In genomic region chr4:70714061-70714468, GRCh38 we compare ENCODE assay signal across 11 cellular contexts. TPM values are rescaled to one million over a fixed set of nuclear protein-coding genes. Genes with fewer than 3 reads are reported as not detected.
DNase-seq lines count a peak whose midpoint lies in the region; ATAC-seq, FAIRE-seq and TF ChIP-seq lines count a peak whose summit lies in the region.
"Had no signal": no experiment of that assay in that cellular context is flagged by ENCODE, and none has a peak within 500 bp of the region (broad histone marks: within the 10 kb centered on the region; RNA-seq: fewer than 3 reads in every experiment).

No MANE protein-coding gene starts in this region.

- no peak overlapping the region for H3K9ac ChIP-seq in neural progenitor cell

- no peak overlapping the region for H3K27ac Mint-ChIP-seq in neural progenitor cell
- no peak overlapping the region for H3K27ac Mint-ChIP-seq in activated CD4-positive, alpha-beta T cell treated with anti-CD3 and anti-CD28 coated beads, Interleukin-2, amount 10 ng/mL, durations not matched to agents 7 days and 5 days

- no peak for TF ChIP-seq EP300 in A549 (IDR thresholded peaks at IDR 0.05)

- peaks cover 5% of the 10 kb centered on the region for H3K9me3 Mint-ChIP-seq in neural progenitor cell
- H3K9me3 Mint-ChIP-seq in activated CD4-positive, alpha-beta T cell treated with anti-CD3 and anti-CD28 coated beads, Interleukin-2, amount 10 ng/mL, durations not matched to agents 7 days and 5 days = no peaks in the 10 kb centered on the region

- H3F3A ChIP-seq in neural progenitor cell (ENCODE audit: low read depth) = peaks cover 15% of the 10 kb centered on the region

- H3K4me1 ChIP-seq in A549 (peaks cover 29% of the 10 kb centered on the region; the same call in 2 of the 3 replicates), neural progenitor cell (peaks cover 16% of the 10 kb centered on the region)

- H3K4me1 Mint-ChIP-seq in neural progenitor cell = peaks cover 29% of the 10 kb centered on the region
- H3K4me1 Mint-ChIP-seq in activated CD4-positive, alpha-beta T cell treated with anti-CD3 and anti-CD28 coated beads, Interleukin-2, amount 10 ng/mL, durations not matched to agents 7 days and 5 days = peaks cover 38% of the 10 kb centered on the region

- H3K9me3 ChIP-seq in A549 (no peaks in the 10 kb centered on the region), neural progenitor cell (ENCODE audit: low read depth) (no peaks in the 10 kb centered on the region)

- TF ChIP-seq CTCF in A549 (IDR thresholded peaks at IDR 0.05) (no peak), neural progenitor cell (IDR thresholded peaks at IDR 0.05) (no peak)

- no peak for DNase-seq in A549 (ENCODE audit: low read depth in 1 of 2, low spot score in 1 of 2)
- no peak for DNase-seq in epithelial cell of prostate (ENCODE audit: low read depth, low spot score)
- DNase-seq in KBM-7 = no peak
- DNase-seq in NCI-H2196 (lab: John Stamatoyannopoulos, UW; ENCODE audit: unreplicated experiment) = no peak
- no peak for DNase-seq in neural progenitor cell (ENCODE audit: low spot score)
- DNase-seq in activated CD4-positive, alpha-beta T cell treated with anti-CD3 and anti-CD28 coated beads, Interleukin-2, amount 10 ng/mL, durations not matched to agents 7 days and 5 days = no peak
- DNase-seq: aorta, islet precursor cell, SHP77 had no signal

- H3K27me3 Mint-ChIP-seq in neural progenitor cell (ENCODE audit: insufficient read depth, low read depth) = peaks cover 2% of the 10 kb centered on the region
- H3K27me3 Mint-ChIP-seq in activated CD4-positive, alpha-beta T cell treated with anti-CD3 and anti-CD28 coated beads, Interleukin-2, amount 10 ng/mL, durations not matched to agents 7 days and 5 days = no peaks in the 10 kb centered on the region

- H3K4me3 ChIP-seq in A549 (no peak overlapping the region), neural progenitor cell (no peak overlapping the region)

- ATAC-seq in A549 = peak; percentile 32 to 74; a peak in 2 of 6 replicates
- peak; percentile 33 for ATAC-seq in GM21360 (IDR thresholded peaks at IDR 0.05; ENCODE audit: unreplicated experiment)
- ATAC-seq in HG03342 (IDR thresholded peaks at IDR 0.05; ENCODE audit: unreplicated experiment) = peak; percentile 35

- H4K20me1 ChIP-seq in neural progenitor cell (ENCODE audit: low read depth) = peaks cover 18% of the 10 kb centered on the region

- no peak overlapping the region for H2AFZ ChIP-seq in neural progenitor cell (replicated peaks)

- no peak overlapping the region for H3K4me3 Mint-ChIP-seq in neural progenitor cell
- no peak overlapping the region for H3K4me3 Mint-ChIP-seq in activated CD4-positive, alpha-beta T cell treated with anti-CD3 and anti-CD28 coated beads, Interleukin-2, amount 10 ng/mL, durations not matched to agents 7 days and 5 days

- in situ Hi-C loops in KBM-7 (cut with MboI; ENCODE audit: low pct_unique_long_range_greater_than_20kb, low sequenced_read_pairs) = no loop called here

- no peaks in the 10 kb centered on the region for H3K27me3 ChIP-seq in neural progenitor cell

- no peaks in the 10 kb centered on the region for H3K36me3 ChIP-seq in neural progenitor cell

- TF ChIP-seq POLR2A in A549 (IDR thresholded peaks at IDR 0.05; ENCODE audit: low read length) = no peak

- POLR2A ChIA-PET in A549 (lab: Yijun Ruan, JAX) = interaction anchor here (1.6 kb wide), 1 partner anchor 8 kb away, joined by 4 read pairs; no protein-coding TSS in a partner anchor
- POLR2A ChIA-PET in activated CD4-positive, alpha-beta T cell treated with anti-CD3 and anti-CD28 coated beads, Interleukin-2, amount 10 ng/mL, durations not matched to agents 7 days and 5 days (lab: Charles Lee) = no interaction called here

- WGBS in A549 (ENCODE audit: missing lambda C conversion rate) = 59% methylated on average over 3 of the region's 3 CpGs

- H3K4me2 ChIP-seq in A549 (peak overlapping the region; percentile 40; the same call in 2 of the 3 replicates), neural progenitor cell (no peak overlapping the region)

- H3K36me3 Mint-ChIP-seq in neural progenitor cell = peaks cover 9% of the 10 kb centered on the region
- no peaks in the 10 kb centered on the region for H3K36me3 Mint-ChIP-seq in activated CD4-positive, alpha-beta T cell treated with anti-CD3 and anti-CD28 coated beads, Interleukin-2, amount 10 ng/mL, durations not matched to agents 7 days and 5 days (ENCODE audit: low read depth)

- peaks cover 93% of the 10 kb centered on the region for H3K79me2 ChIP-seq in neural progenitor cell (ENCODE audit: low read depth)

- H3K27ac ChIP-seq in A549 = peak overlapping the region; percentile 6 to 7; a peak in 3 of 6 replicates
- peak overlapping the region; percentile 54 for H3K27ac ChIP-seq in epithelial cell of prostate
- no peak overlapping the region for H3K27ac ChIP-seq in neural progenitor cell

- no peak for TF ChIP-seq RAD21 in A549 (conservative IDR thresholded peaks at IDR 0.05 in 1 of 2, IDR thresholded peaks at IDR 0.05 in 1 of 2)

- FAIRE-seq in A549 (lab: Jason Lieb, UNC) = no peak

- CTCF ChIA-PET in A549 (lab: Yijun Ruan, JAX) = interaction anchor here (1.4 kb wide), 1 partner anchor 9 kb away, joined by 3 read pairs; no protein-coding TSS in a partner anchor
- CTCF ChIA-PET in activated CD4-positive, alpha-beta T cell treated with anti-CD3 and anti-CD28 coated beads, Interleukin-2, amount 10 ng/mL, durations not matched to agents 7 days and 5 days (lab: Charles Lee) = no interaction called here

TF ChIP-seq in A549, 52 proteins besides CTCF, POLR2A, EP300 and RAD21:
- TF ChIP-seq, protein P1, sequence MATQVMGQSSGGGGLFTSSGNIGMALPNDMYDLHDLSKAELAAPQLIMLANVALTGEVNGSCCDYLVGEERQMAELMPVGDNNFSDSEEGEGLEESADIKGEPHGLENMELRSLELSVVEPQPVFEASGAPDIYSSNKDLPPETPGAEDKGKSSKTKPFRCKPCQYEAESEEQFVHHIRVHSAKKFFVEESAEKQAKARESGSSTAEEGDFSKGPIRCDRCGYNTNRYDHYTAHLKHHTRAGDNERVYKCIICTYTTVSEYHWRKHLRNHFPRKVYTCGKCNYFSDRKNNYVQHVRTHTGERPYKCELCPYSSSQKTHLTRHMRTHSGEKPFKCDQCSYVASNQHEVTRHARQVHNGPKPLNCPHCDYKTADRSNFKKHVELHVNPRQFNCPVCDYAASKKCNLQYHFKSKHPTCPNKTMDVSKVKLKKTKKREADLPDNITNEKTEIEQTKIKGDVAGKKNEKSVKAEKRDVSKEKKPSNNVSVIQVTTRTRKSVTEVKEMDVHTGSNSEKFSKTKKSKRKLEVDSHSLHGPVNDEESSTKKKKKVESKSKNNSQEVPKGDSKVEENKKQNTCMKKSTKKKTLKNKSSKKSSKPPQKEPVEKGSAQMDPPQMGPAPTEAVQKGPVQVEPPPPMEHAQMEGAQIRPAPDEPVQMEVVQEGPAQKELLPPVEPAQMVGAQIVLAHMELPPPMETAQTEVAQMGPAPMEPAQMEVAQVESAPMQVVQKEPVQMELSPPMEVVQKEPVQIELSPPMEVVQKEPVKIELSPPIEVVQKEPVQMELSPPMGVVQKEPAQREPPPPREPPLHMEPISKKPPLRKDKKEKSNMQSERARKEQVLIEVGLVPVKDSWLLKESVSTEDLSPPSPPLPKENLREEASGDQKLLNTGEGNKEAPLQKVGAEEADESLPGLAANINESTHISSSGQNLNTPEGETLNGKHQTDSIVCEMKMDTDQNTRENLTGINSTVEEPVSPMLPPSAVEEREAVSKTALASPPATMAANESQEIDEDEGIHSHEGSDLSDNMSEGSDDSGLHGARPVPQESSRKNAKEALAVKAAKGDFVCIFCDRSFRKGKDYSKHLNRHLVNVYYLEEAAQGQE (IDR thresholded peaks at IDR 0.05) = no peak
- TF ChIP-seq KDM1A (IDR thresholded peaks at IDR 0.05; ENCODE audit: low read depth) (no peak), MAFK (IDR thresholded peaks at IDR 0.05; ENCODE audit: partially characterized antibody) (peak; percentile 14)

RNA-seq across cellular contexts. Expression of gene RUFY3, which starts 7.7 kb away (rescaled TPM):
- 17.7 and 20.8 TPM in 2 replicates for polyA plus RNA-seq in A549 (2011; rRNA removed)
- 4.0 and 5.1 TPM in 2 replicates for polyA plus RNA-seq in A549 (2012; cell fraction: cytosol; rRNA removed)
- 5.9 and 7.1 TPM in 2 replicates for polyA plus RNA-seq in A549 (2012; cell fraction: nucleus; rRNA removed)
- 8.1 to 8.7 TPM (median 8.1 TPM) in 3 replicates for polyA plus RNA-seq in A549 (2017; fragmentation: RNase III; extraction: RNeasy Plus Mini Kit Qiagen cat#74134 plus additional on column Dnase treatment)
- 7.4 and 11.2 TPM in 2 replicates for polyA minus RNA-seq in A549 (2011; rRNA and poly(A)+ RNA removed)
- 63.2 and 80.9 TPM in 2 replicates for total RNA-seq in neural progenitor cell (ENCODE audit: low replicate concordance)
- 10 to 100 TPM; 28.6 to 29.3 TPM for total RNA-seq in activated CD4-positive, alpha-beta T cell treated with anti-CD3 and anti-CD28 coated beads, Interleukin-2, amount 10 ng/mL, durations not matched to agents 7 days and 5 days

RNA-seq across cellular contexts. Expression of gene UTP3, which starts 25.7 kb away (rescaled TPM):
- polyA plus RNA-seq in A549 (2011; rRNA removed) (19.0 and 24.8 TPM in 2 replicates), A549 (2017; fragmentation: RNase III; extraction: RNeasy Plus Mini Kit Qiagen cat#74134 plus additional on column Dnase treatment) (44.6 to 46.2 TPM (median 45.2 TPM) in 3 replicates)
- 15.2 and 19.6 TPM in 2 replicates for polyA plus RNA-seq in A549 (2012; cell fraction: cytosol; rRNA removed)
- 9.3 and 9.9 TPM in 2 replicates for polyA plus RNA-seq in A549 (2012; cell fraction: nucleus; rRNA removed)
- 3.6 and 4.1 TPM in 2 replicates for polyA minus RNA-seq in A549 (2011; rRNA and poly(A)+ RNA removed)
- total RNA-seq in neural progenitor cell (ENCODE audit: low replicate concordance) = 19.1 and 19.8 TPM in 2 replicates
- total RNA-seq in activated CD4-positive, alpha-beta T cell treated with anti-CD3 and anti-CD28 coated beads, Interleukin-2, amount 10 ng/mL, durations not matched to agents 7 days and 5 days = 10 to 100 TPM; 38.1 to 40.2 TPM

RNA-seq across cellular contexts. Expression of gene JCHAIN, which starts 47.8 kb away (rescaled TPM):
- polyA plus RNA-seq in A549 (2011; rRNA removed) (0.22 and 0.50 TPM in 2 replicates), A549 (2017; fragmentation: RNase III; extraction: RNeasy Plus Mini Kit Qiagen cat#74134 plus additional on column Dnase treatment) (0.09 to 0.17 TPM (median 0.15 TPM) in 3 replicates)
- not detected in 2 replicates for polyA plus RNA-seq in A549 (2012; cell fraction: cytosol; rRNA removed)
- not detected in 2 replicates for polyA plus RNA-seq in A549 (2012; cell fraction: nucleus; rRNA removed)
- not detected in 2 replicates for polyA minus RNA-seq in A549 (2011; rRNA and poly(A)+ RNA removed)
- total RNA-seq in neural progenitor cell (ENCODE audit: low replicate concordance) = 0.09 TPM in 1 of 2 replicates, not detected in the other
- total RNA-seq in activated CD4-positive, alpha-beta T cell treated with anti-CD3 and anti-CD28 coated beads, Interleukin-2, amount 10 ng/mL, durations not matched to agents 7 days and 5 days = under 1 TPM in 1 of 2 experiments, not detected in 1; 0.23 TPM
